ENCODE assay signal across 26 cellular contexts in genomic region chr5:13910227-13910626, GRCh38. TPM values are rescaled to one million over a fixed set of nuclear protein-coding genes. Genes with fewer than 3 reads are reported as not detected.
"Had no signal": no experiment of that assay in that cellular context is flagged by ENCODE, and none has a peak within 500 bp of the region (broad histone marks: within the 10 kb centered on the region; RNA-seq: fewer than 3 reads in every experiment).

No MANE protein-coding gene starts in this region.

- ATAC-seq: esophagus mucosa; gastroesophageal sphincter; mucosa of descending colon; natural killer cell treated with Interleukin-12 subunit alpha and Interleukin-12 subunit beta and Interleukin-15 and Interleukin-18, amount 100 ng/mL, for 72 hours; pancreas; stimulated activated naive CD8-positive, alpha-beta T cell treated with anti-CD3 and anti-CD28 coated beads, Interleukin-15, amount 100 ng/mL, for 72 hours had no signal

- H3K36me3 ChIP-seq: gastroesophageal sphincter, neutrophil, pancreas, right lobe of liver, thyroid gland, vagina had no signal

- H3K9me3 ChIP-seq: gastroesophageal sphincter, mucosa of descending colon, neutrophil, pancreas, right lobe of liver, thyroid gland, vagina had no signal

- H3K4me3 Mint-ChIP-seq: mesothelial cell of epicardium; naive B cell; natural killer cell treated with Interleukin-12 subunit alpha and Interleukin-12 subunit beta and Interleukin-15 and Interleukin-18, amount 100 ng/mL, for 72 hours; neural crest cell; stimulated activated naive CD8-positive, alpha-beta T cell treated with anti-CD3 and anti-CD28 coated beads, Interleukin-15, amount 100 ng/mL, for 72 hours had no signal

- H3K27ac ChIP-seq: dorsolateral prefrontal cortex, epithelial cell of prostate, gastroesophageal sphincter, neutrophil, pancreas, right lobe of liver, thyroid gland, vagina had no signal

- H3K4me1 ChIP-seq: gastroesophageal sphincter, pancreas, right lobe of liver, thyroid gland, vagina had no signal

- H3K9me3 Mint-ChIP-seq: mesothelial cell of epicardium; neural crest cell; stimulated activated naive CD8-positive, alpha-beta T cell treated with anti-CD3 and anti-CD28 coated beads, Interleukin-15, amount 100 ng/mL, for 72 hours had no signal

- H3K4me1 Mint-ChIP-seq: mesothelial cell of epicardium; naive B cell; neural crest cell; stimulated activated naive CD8-positive, alpha-beta T cell treated with anti-CD3 and anti-CD28 coated beads, Interleukin-15, amount 100 ng/mL, for 72 hours had no signal

- H3K27ac Mint-ChIP-seq: mesothelial cell of epicardium; natural killer cell treated with Interleukin-12 subunit alpha and Interleukin-12 subunit beta and Interleukin-15 and Interleukin-18, amount 100 ng/mL, for 72 hours had no signal

- H3K4me3 ChIP-seq: dorsolateral prefrontal cortex, gastroesophageal sphincter, lung, mucosa of descending colon, pancreas, right lobe of liver, smooth muscle cell, thyroid gland, vagina had no signal

- H3K27me3 Mint-ChIP-seq: natural killer cell treated with Interleukin-12 subunit alpha and Interleukin-12 subunit beta and Interleukin-15 and Interleukin-18, amount 100 ng/mL, for 72 hours; stimulated activated naive CD8-positive, alpha-beta T cell treated with anti-CD3 and anti-CD28 coated beads, Interleukin-15, amount 100 ng/mL, for 72 hours had no signal

- H3K27me3 ChIP-seq: dorsolateral prefrontal cortex, gastroesophageal sphincter, neutrophil, pancreas, right lobe of liver, thyroid gland, vagina had no signal

- H3K36me3 Mint-ChIP-seq: mesothelial cell of epicardium; naive B cell; natural killer cell treated with Interleukin-12 subunit alpha and Interleukin-12 subunit beta and Interleukin-15 and Interleukin-18, amount 100 ng/mL, for 72 hours had no signal

- DNase-seq: dorsolateral prefrontal cortex; effector CD4-positive, alpha-beta T cell; foreskin fibroblast; glutamatergic neuron; mesenchymal stem cell; mucosa of descending colon; naive B cell; pancreas; right lobe of liver; stimulated activated CD4-positive, alpha-beta T cell treated with anti-CD3 and anti-CD28 coated beads, Interleukin-12 subunit alpha, Interleukin-12 subunit beta, amount 100 ng/mL, for 4 hours; stimulated activated CD4-positive, alpha-beta T cell treated with anti-CD3 and anti-CD28 coated beads, Interleukin-1b, Interleukin-23, amount 100 ng/mL, for 48 hours; stimulated activated CD4-positive, alpha-beta T cell treated with anti-CD3 and anti-CD28 coated beads, Interleukin-4, amount 100 ng/mL, for 1 hour; stimulated activated CD8-positive, alpha-beta memory T cell treated with anti-CD3 and anti-CD28 coated beads, Interleukin-4, amount 100 ng/mL, for 48 hours; stimulated activated naive CD4-positive, alpha-beta T cell; stimulated activated naive CD8-positive, alpha-beta T cell treated with anti-CD3 and anti-CD28 coated beads, Interleukin-15, amount 100 ng/mL, for 72 hours; thyroid gland had no signal

RNA-seq across cellular contexts. Expression of gene DNAH5, which starts 34.3 kb away (rescaled TPM):
- total RNA-seq: natural killer cell treated with Interleukin-12 subunit alpha and Interleukin-12 subunit beta and Interleukin-15 and Interleukin-18, amount 100 ng/mL, for 72 hours had no signal
